10 cellular contexts compared by ENCODE assay signal in the genomic region with DNA sequence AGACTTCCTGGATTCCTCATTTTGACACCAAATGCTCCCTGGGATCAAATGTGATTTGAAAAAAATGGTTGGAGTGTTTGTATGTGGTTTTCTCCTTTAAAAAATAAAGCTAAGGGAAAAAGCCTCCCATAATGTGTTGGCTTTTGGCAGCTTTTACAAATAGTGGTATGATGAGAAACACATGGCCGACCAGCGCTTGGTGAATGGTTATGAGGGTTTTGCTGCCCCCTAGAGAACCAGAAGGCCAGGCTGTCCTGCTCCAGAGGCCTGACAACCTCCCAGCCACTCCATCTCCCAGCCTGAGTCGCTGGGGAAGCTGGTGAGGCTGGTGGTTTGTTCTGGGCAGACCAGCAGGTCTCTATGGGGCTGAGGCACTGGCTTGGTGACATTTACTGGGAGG.
DNase-seq lines count a peak whose midpoint lies in the region; ATAC-seq and TF ChIP-seq lines count a peak whose summit lies in the region.
"Had no signal": no experiment of that assay in that cellular context is flagged by ENCODE, and none has a peak within 500 bp of the region (broad histone marks: within the 10 kb centered on the region; RNA-seq: fewer than 3 reads in every experiment).

No MANE protein-coding gene starts in this region.

- H3K27ac Mint-ChIP-seq in HFFc6, result no peak overlapping the region

- TF ChIP-seq CTCF in HFFc6 (IDR thresholded peaks at IDR 0.05) (peak; percentile 73), body of pancreas (IDR thresholded peaks at IDR 0.05) (no peak), esophagus muscularis mucosa (IDR thresholded peaks at IDR 0.05) (peak in 1 of 3 experiments; percentile 32), breast epithelium (IDR thresholded peaks at IDR 0.05) (no peak)

- no peak overlapping the region for H2BK15ac ChIP-seq in mesenchymal stem cell (ENCODE audit: low read depth, poor library complexity, severe bottlenecking)

- H3K4me2 ChIP-seq in mesenchymal stem cell (ENCODE audit: low read length, poor library complexity, severe bottlenecking), result no peak overlapping the region

- no peak overlapping the region for H2BK12ac ChIP-seq in mesenchymal stem cell (ENCODE audit: low read length in 2 of 2)

- no peaks in the 10 kb centered on the region for H3K9me3 Mint-ChIP-seq in HFFc6

- TF ChIP-seq POLR2A in body of pancreas (IDR thresholded peaks at IDR 0.05) (no peak), esophagus muscularis mucosa (IDR thresholded peaks at IDR 0.05; ENCODE audit: low read depth) (no peak), breast epithelium (IDR thresholded peaks at IDR 0.05) (no peak)

- H4K8ac ChIP-seq in mesenchymal stem cell (ENCODE audit: low read length), result no peak overlapping the region

- no peak overlapping the region for H4K91ac ChIP-seq in mesenchymal stem cell (ENCODE audit: low read length)

- no peaks in the 10 kb centered on the region for H3K27me3 ChIP-seq in body of pancreas
- H3K27me3 ChIP-seq in mesenchymal stem cell (ENCODE audit: control insufficient read depth in 1 of 2, insufficient read depth in 1 of 2, low read length in 2 of 2), result peaks cover 0 to under 1% of the 10 kb centered on the region in 2 experiments
- no peaks in the 10 kb centered on the region for H3K27me3 ChIP-seq in esophagus muscularis mucosa
- H3K27me3 ChIP-seq in breast epithelium, result no peaks in the 10 kb centered on the region

- H3K4me3 ChIP-seq in body of pancreas, result no peak overlapping the region
- no peak overlapping the region for H3K4me3 ChIP-seq in mesenchymal stem cell (ENCODE audit: insufficient read depth in 1 of 2, low read depth in 1 of 2, low read length in 2 of 2)
- H3K4me3 ChIP-seq in esophagus muscularis mucosa, result no peak overlapping the region
- no peak overlapping the region for H3K4me3 ChIP-seq in breast epithelium

- no peak overlapping the region for H3K4ac ChIP-seq in mesenchymal stem cell (ENCODE audit: low read depth in 1 of 2, low read length in 2 of 2)

- H3K18ac ChIP-seq in mesenchymal stem cell (ENCODE audit: low read depth in 1 of 2, low read length in 2 of 2), result no peak overlapping the region

- no peaks in the 10 kb centered on the region for H3K79me1 ChIP-seq in mesenchymal stem cell (replicated peaks; ENCODE audit: low read length, poor library complexity, severe bottlenecking)

- no peak overlapping the region for H2BK120ac ChIP-seq in mesenchymal stem cell (ENCODE audit: low read depth, low read length)

- 55 to 57% methylated on average over 3 of the region's 3 CpGs for WGBS in body of pancreas, 2 donors
- WGBS in mesenchymal stem cell, result 38% methylated on average over 3 of the region's 3 CpGs
- WGBS in esophagus muscularis mucosa, result 30% methylated on average over 3 of the region's 3 CpGs

- no peak overlapping the region for H2AFZ ChIP-seq in mesenchymal stem cell (ENCODE audit: low read depth, low read length)

- peak; percentile 74 for DNase-seq in AG08396 (ENCODE audit: low spot score)
- peak; percentile 71 for DNase-seq in HFFc6
- DNase-seq in body of pancreas, result peak in 2 of 4 donors; percentile 16 to 32
- DNase-seq in mesenchymal stem cell, result peak; percentile 82
- no peak for DNase-seq in esophagus muscularis mucosa (ENCODE audit: extremely low spot score)
- no peak for DNase-seq in breast epithelium (ENCODE audit: low spot score in 2 of 2)
- DNase-seq: activated CD4-positive, alpha-beta T cell treated with anti-CD3 and anti-CD28 coated beads for 1 hour; stimulated activated naive CD4-positive, alpha-beta T cell had no signal

- H3K14ac ChIP-seq in mesenchymal stem cell (ENCODE audit: low read length in 2 of 2), result no peak overlapping the region

- no peaks in the 10 kb centered on the region for H3K36me3 Mint-ChIP-seq in HFFc6 (ENCODE audit: low read depth)

- no peak overlapping the region for H2AK5ac ChIP-seq in mesenchymal stem cell (ENCODE audit: low read length, severe bottlenecking)

- H2BK5ac ChIP-seq in mesenchymal stem cell (ENCODE audit: low read depth, low read length, poor library complexity, severe bottlenecking), result no peak overlapping the region

- no peak for TF ChIP-seq EP300 in esophagus muscularis mucosa (IDR thresholded peaks at IDR 0.05)

- peaks cover 3% of the 10 kb centered on the region for H3K4me1 ChIP-seq in body of pancreas
- peaks cover 6% of the 10 kb centered on the region for H3K4me1 ChIP-seq in mesenchymal stem cell (ENCODE audit: control insufficient read depth, insufficient read depth, low read depth, low read length)
- H3K4me1 ChIP-seq in esophagus muscularis mucosa, result peaks cover 0 to 37% (median 6%) of the 10 kb centered on the region in 4 donors
- H3K4me1 ChIP-seq in breast epithelium, result no peaks in the 10 kb centered on the region

- H3K23ac ChIP-seq in mesenchymal stem cell (ENCODE audit: low read length in 2 of 2), result no peak overlapping the region

- H3K27me3 Mint-ChIP-seq in HFFc6 (ENCODE audit: insufficient read depth), result peaks cover 3% of the 10 kb centered on the region

- H3K36me3 ChIP-seq in body of pancreas (replicated peaks in 1 of 2; ENCODE audit: insufficient read depth in 1 of 2, low read depth in 2 of 2) (no peaks in the 10 kb centered on the region), mesenchymal stem cell (ENCODE audit: control insufficient read depth in 1 of 2, insufficient read depth in 2 of 2, low read depth in 1 of 2, low read length in 2 of 2) (no peaks in the 10 kb centered on the region), esophagus muscularis mucosa (peaks cover 0 to 43% (median 0%) of the 10 kb centered on the region in 4 donors), breast epithelium (no peaks in the 10 kb centered on the region)

- ATAC-seq in body of pancreas (peak; percentile 50), HG02981 (IDR thresholded peaks at IDR 0.05; ENCODE audit: unreplicated experiment) (no peak), GM18867 (IDR thresholded peaks at IDR 0.05; ENCODE audit: unreplicated experiment) (no peak)

- H3K9me3 ChIP-seq in body of pancreas (no peaks in the 10 kb centered on the region), mesenchymal stem cell (ENCODE audit: control insufficient read depth, low read length) (no peaks in the 10 kb centered on the region), esophagus muscularis mucosa (no peaks in the 10 kb centered on the region), breast epithelium (no peaks in the 10 kb centered on the region)

- peaks cover 20% of the 10 kb centered on the region for H3K4me1 Mint-ChIP-seq in HFFc6 (ENCODE audit: low read depth)

- intact Hi-C loops in body of pancreas (cut with DNase I) (no loop called here), esophagus muscularis mucosa (cut with DNase I) (no loop called here), breast epithelium (cut with DNase I; ENCODE audit: low total_unique reads) (no loop called here)

- H3K9ac ChIP-seq in mesenchymal stem cell (ENCODE audit: low read length), result peak overlapping the region; percentile 41

- no peak overlapping the region for H3K4me3 Mint-ChIP-seq in HFFc6

- H3K27ac ChIP-seq in body of pancreas (no peak overlapping the region), mesenchymal stem cell (ENCODE audit: low read length, poor library complexity, severe bottlenecking) (no peak overlapping the region), esophagus muscularis mucosa (replicated peaks in 1 of 4) (no peak overlapping the region), breast epithelium (peak overlapping the region in 1 of 2 donors; percentile 21)

Comparison
In these comparisons a context has a peak if more than half of its experiments do, and no peak if none do; other contexts are left out.
1. DNase-seq: peak in AG08396 (single experiment), HFFc6 (single experiment) and mesenchymal stem cell (single experiment); none in esophagus muscularis mucosa (single experiment) and breast epithelium (0 of 2).